1 cellular context compared by ENCODE assay signal in the genomic region with DNA sequence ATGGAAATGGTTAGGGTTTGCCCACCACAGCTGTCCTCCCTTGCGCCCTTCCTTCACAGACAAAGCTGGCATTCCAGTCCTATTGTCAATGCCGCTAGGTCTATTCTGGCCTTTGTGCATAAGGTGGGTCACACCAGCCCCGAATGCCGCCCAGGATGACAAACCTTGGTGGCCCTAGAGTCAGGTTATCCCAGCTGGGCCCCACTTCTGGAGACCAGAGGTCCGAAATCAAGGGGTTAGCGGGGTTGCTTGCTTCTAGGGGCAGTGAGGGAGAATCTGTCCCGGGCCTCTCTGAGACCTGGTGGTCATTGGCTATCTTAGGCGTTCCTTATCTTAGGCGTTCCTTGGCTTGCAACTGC.
A peak's percentile ranks its signal among the peaks of the same experiment; 100 is the strongest.
TF ChIP-seq lines count a peak whose summit lies in the region.

No MANE protein-coding gene starts in this region.

TF ChIP-seq in A549, 52 proteins besides CTCF, POLR2A, EP300 and RAD21:
- TF ChIP-seq CHD2 (IDR thresholded peaks at IDR 0.05; ENCODE audit: low read length, partially characterized antibody) = no peak
- TF ChIP-seq, protein P1, sequence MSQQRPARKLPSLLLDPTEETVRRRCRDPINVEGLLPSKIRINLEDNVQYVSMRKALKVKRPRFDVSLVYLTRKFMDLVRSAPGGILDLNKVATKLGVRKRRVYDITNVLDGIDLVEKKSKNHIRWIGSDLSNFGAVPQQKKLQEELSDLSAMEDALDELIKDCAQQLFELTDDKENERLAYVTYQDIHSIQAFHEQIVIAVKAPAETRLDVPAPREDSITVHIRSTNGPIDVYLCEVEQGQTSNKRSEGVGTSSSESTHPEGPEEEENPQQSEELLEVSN (IDR thresholded peaks at IDR 0.05; ENCODE audit: borderline replicate concordance, low read depth) = 0 out of 2 replicates have a peak, but pooled peaks have one; percentile 13
